In the genomic region with DNA sequence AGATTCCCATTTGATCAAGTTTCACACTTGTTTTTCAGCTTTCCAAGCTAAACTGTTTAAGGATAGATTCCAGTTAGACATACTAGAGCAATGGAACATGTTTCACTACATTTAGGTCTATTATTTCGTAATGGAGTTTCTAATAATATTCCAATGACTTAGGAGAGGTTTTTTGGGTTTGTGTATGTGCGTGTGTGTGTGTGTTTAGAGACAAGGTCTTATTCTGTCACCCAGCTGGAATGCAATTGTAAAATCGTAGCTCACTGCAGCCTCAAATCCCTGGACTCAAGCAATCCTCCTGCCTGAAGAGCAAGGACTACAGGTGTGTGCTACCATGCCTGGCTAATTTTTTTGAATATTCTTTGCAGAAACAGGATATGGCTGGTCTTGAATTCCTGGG, we compare ENCODE assay signal across 23 cellular contexts.
A peak's percentile ranks its signal among the peaks of the same experiment; 100 is the strongest.
DNase-seq lines count a peak whose midpoint lies in the region; ATAC-seq, FAIRE-seq and TF ChIP-seq lines count a peak whose summit lies in the region.
"Had no signal": no experiment of that assay in that cellular context is flagged by ENCODE, and none has a peak within 500 bp of the region (broad histone marks: within the 10 kb centered on the region; RNA-seq: fewer than 3 reads in every experiment).

No MANE protein-coding gene starts in this region.

- no TSS peak for BruUV-seq in HepG2 (replicated peaks; lab: Mats Ljungman, UMichigan)

- 89% methylated on average over 3 of the region's 3 CpGs for WGBS in HepG2 (ENCODE audit: low lambda C conversion rate)
- 88% methylated on average over 3 of the region's 3 CpGs for WGBS in right lobe of liver (ENCODE audit: insufficient coverage, low coverage, low lambda C conversion rate, missing lambda C conversion rate)

- no peaks in the 10 kb centered on the region for H3K36me3 ChIP-seq in HepG2 (replicated peaks in 1 of 2; ENCODE audit: control insufficient read depth in 1 of 2, insufficient read depth in 2 of 2, low read length in 2 of 2)
- H3K36me3 ChIP-seq in right lobe of liver = no peaks in the 10 kb centered on the region
- H3K36me3 ChIP-seq in tibial artery = no peaks in the 10 kb centered on the region
- H3K36me3 ChIP-seq: MG63 had no signal

- in situ Hi-C loops in HepG2 (cut with HindIII; ENCODE audit: extremely low pct_ligation_motif_present, low pct_unique_long_range_greater_than_20kb) = no loop called here

- H3K27ac ChIP-seq in HepG2 (ENCODE audit: extremely low read length, insufficient read depth, low read length) (no peak overlapping the region), right lobe of liver (no peak overlapping the region), coronary artery (peak overlapping the region; percentile 32 to 61), tibial artery (peak overlapping the region; percentile 55 to 56)

- peaks cover 11% of the 10 kb centered on the region for H3K79me2 ChIP-seq in HepG2 (ENCODE audit: insufficient read depth, low read length)

- intact Hi-C loops in HepG2 (cut with micrococcal nuclease; ENCODE audit: unreplicated experiment) (no loop called here), right lobe of liver (cut with DNase I) (no loop called here), tibial artery (cut with DNase I; ENCODE audit: low total_unique reads) (no loop called here)

- TF ChIP-seq CTCF in HepG2 (CRISPR knock-in tag; IDR thresholded peaks at IDR 0.05) (no peak), right lobe of liver (IDR thresholded peaks at IDR 0.05) (no peak), coronary artery (IDR thresholded peaks at IDR 0.05) (no peak), fibroblast of villous mesenchyme (IDR thresholded peaks at IDR 0.05; ENCODE audit: insufficient read depth, low read depth, low read length) (no peak), tibial artery (IDR thresholded peaks at IDR 0.05) (no peak)

- H4K20me1 ChIP-seq in HepG2 (ENCODE audit: insufficient read depth, low read length) = no peaks in the 10 kb centered on the region

- no peak overlapping the region for H3K4me3 ChIP-seq in HepG2 (replicated peaks in 1 of 3; ENCODE audit: insufficient read depth in 1 of 3, low read depth in 2 of 3, low read length in 3 of 3)
- H3K4me3 ChIP-seq in right lobe of liver = no peak overlapping the region
- H3K4me3 ChIP-seq in coronary artery = no peak overlapping the region
- H3K4me3 ChIP-seq in fibroblast of villous mesenchyme (ENCODE audit: low read depth, low read length) = no peak overlapping the region
- no peak overlapping the region for H3K4me3 ChIP-seq in tibial artery
- H3K4me3 ChIP-seq: MG63 had no signal

- H3K9me3 ChIP-seq in HepG2 (ENCODE audit: low read length) = no peaks in the 10 kb centered on the region
- H3K9me3 ChIP-seq in right lobe of liver = no peaks in the 10 kb centered on the region
- H3K9me3 ChIP-seq in tibial artery = no peaks in the 10 kb centered on the region
- H3K9me3 ChIP-seq: MG63 had no signal

- TF ChIP-seq EP300 in HepG2 (IDR thresholded peaks at IDR 0.05; ENCODE audit: low read depth in 2 of 2, low read length in 2 of 2) (no peak), HepG2 (CRISPR knock-in tag; IDR thresholded peaks at IDR 0.05; ENCODE audit: borderline replicate concordance) (no peak)

- TF ChIP-seq RAD21 in HepG2 (CRISPR knock-in tag; IDR thresholded peaks at IDR 0.05) = no peak

- CTCF ChIA-PET in HepG2 (lab: Yijun Ruan, JAX; ENCODE audit: low intra/inter-chr PET ratio, low total read pairs) = no interaction called here

- TF ChIP-seq POLR2A in HepG2 (IDR thresholded peaks at IDR 0.05; ENCODE audit: insufficient read depth in 1 of 2, low read depth in 2 of 2, low read length in 2 of 2) (no peak), right lobe of liver (IDR thresholded peaks at IDR 0.05) (no peak)

- ATAC-seq in HepG2 (no peak), right lobe of liver (no peak), HG03108 (IDR thresholded peaks at IDR 0.05; ENCODE audit: unreplicated experiment) (no peak)
- ATAC-seq: PC-3, SK-N-SH treated with all-trans-retinoic acid at 6 μM for 48 hours had no signal

- no peaks in the 10 kb centered on the region for H3K27me3 ChIP-seq in HepG2 (ENCODE audit: control insufficient read depth in 1 of 2, insufficient read depth in 2 of 2, low read length in 2 of 2)
- no peaks in the 10 kb centered on the region for H3K27me3 ChIP-seq in right lobe of liver
- H3K27me3 ChIP-seq in tibial artery = no peaks in the 10 kb centered on the region
- H3K27me3 ChIP-seq: MG63 had no signal

- peak; percentile 66 for FAIRE-seq in HepG2 (lab: Jason Lieb, UNC)
- FAIRE-seq: GM12892, H1 had no signal

- no peak overlapping the region for H3K4me2 ChIP-seq in HepG2 (ENCODE audit: low read depth, low read length)

- no peak overlapping the region for H2AFZ ChIP-seq in HepG2 (ENCODE audit: low read length)

- H3K9ac ChIP-seq in HepG2 (ENCODE audit: insufficient read depth, low read depth, low read length) = no peak overlapping the region

- no peak for DNase-seq in HepG2 (ENCODE audit: low spot score)
- DNase-seq in right lobe of liver = no peak
- no peak for DNase-seq in coronary artery (ENCODE audit: low spot score)
- peak; percentile 26 for DNase-seq in fibroblast of villous mesenchyme (ENCODE audit: low read depth)
- no peak for DNase-seq in tibial artery
- DNase-seq in DMS153 treated with DMSO at 0.1 percent for 48 hours (lab: John Stamatoyannopoulos, UW; ENCODE audit: unreplicated experiment) = no peak
- DNase-seq in globus pallidus (ENCODE audit: low spot score) = no peak
- DNase-seq: C1 segment of cervical spinal cord; CD8-positive, alpha-beta memory T cell; HFFc6; Karpas-422; MG63; NCI-H1092; NCI-H146; NCI-H2029 treated with DMSO at 0.1 percent for 48 hours; NCI-H748 treated with DMSO at 0.1 percent for 48 hours; PC-3; RPMI8226; SHP77 treated with DMSO at 0.1 percent for 48 hours had no signal

- H3K4me1 ChIP-seq in HepG2 (ENCODE audit: insufficient read depth, low read length) (peaks cover 13% of the 10 kb centered on the region), right lobe of liver (no peaks in the 10 kb centered on the region), tibial artery (peaks cover 0 to 22% (median 0%) of the 10 kb centered on the region in 4 donors)

- POLR2A ChIA-PET in HepG2 (lab: Yijun Ruan, JAX) = no interaction called here

TF ChIP-seq in HepG2, 621 proteins besides CTCF, POLR2A, EP300 and RAD21:
- no peak for TF ChIP-seq BRD4 (CRISPR knock-in tag; IDR thresholded peaks at IDR 0.05)
- TF ChIP-seq ZBTB3 (CRISPR knock-in tag; IDR thresholded peaks at IDR 0.05; ENCODE audit: borderline replicate concordance, low read depth) = no peak
- TF ChIP-seq ZNF564 (CRISPR knock-in tag; IDR thresholded peaks at IDR 0.05) = no peak

Comparison
In these comparisons a context has a peak if more than half of its experiments do, and no peak if none do; other contexts are left out.
1. H3K27ac ChIP-seq: peak in coronary artery (2 of 2) and tibial artery (2 of 2); none in HepG2 (single experiment) and right lobe of liver (0 of 3).